In genomic region chr14:99730876-99731351, GRCh38 we compare ENCODE assay signal across 12 cellular contexts. TPM values are rescaled to one million over a fixed set of nuclear protein-coding genes. Genes with fewer than 3 reads are reported as not detected.
A peak's percentile ranks its signal among the peaks of the same experiment; 100 is the strongest.
DNase-seq lines count a peak whose midpoint lies in the region; ATAC-seq, FAIRE-seq and TF ChIP-seq lines count a peak whose summit lies in the region.
"Had no signal": no experiment of that assay in that cellular context is flagged by ENCODE, and none has a peak within 500 bp of the region (broad histone marks: within the 10 kb centered on the region; RNA-seq: fewer than 3 reads in every experiment).

No MANE protein-coding gene starts in this region.

- BruUV-seq in endothelial cell of umbilical vein (replicated peaks; lab: Mats Ljungman, UMichigan), result no TSS peak

- CTCF ChIA-PET in endothelial cell of umbilical vein (lab: Charles Lee), result interaction anchor here (0.8 to 4.3 kb wide), 29 partner anchors 9 to 462 kb away, joined by 3 to 86 read pairs (median 7); partner anchors contain the start of gene EML1

- H3K36me3 ChIP-seq in endothelial cell of umbilical vein (ENCODE audit: control insufficient read depth in 2 of 2, extremely low read depth in 1 of 2, insufficient read depth in 2 of 2, low read length in 2 of 2) (no peaks in the 10 kb centered on the region), neural cell (ENCODE audit: insufficient read depth, low read length) (no peaks in the 10 kb centered on the region), aorta (ENCODE audit: control insufficient read depth in 1 of 2, insufficient read depth in 2 of 2, low read length in 1 of 2) (no peaks in the 10 kb centered on the region)

- 61 to 70% methylated on average over 10 of the region's 10 CpGs for WGBS in aorta, 2 donors

- H3K9ac ChIP-seq in endothelial cell of umbilical vein (replicated peaks; ENCODE audit: extremely low read depth, insufficient read depth, low read length), result no peak overlapping the region
- no peak overlapping the region for H3K9ac ChIP-seq in neural cell (ENCODE audit: low read length)

- no peaks in the 10 kb centered on the region for H3K9me2 ChIP-seq in neural cell (ENCODE audit: insufficient read depth, low read length)

- H3K4me2 ChIP-seq in endothelial cell of umbilical vein (ENCODE audit: insufficient read depth, low read length) (peak overlapping the region; percentile 50), neural cell (ENCODE audit: low read length) (no peak overlapping the region)

- H3K4me1 Mint-ChIP-seq in activated naive CD8-positive, alpha-beta T cell treated with anti-CD3 and anti-CD28 coated beads, Interleukin-2, amount 10 ng/mL, durations not matched to agents 7 days and 5 days, result no peaks in the 10 kb centered on the region
- no peaks in the 10 kb centered on the region for H3K4me1 Mint-ChIP-seq in activated naive CD8-positive, alpha-beta T cell treated with anti-CD3 and anti-CD28 coated beads for 36 hours
- H3K4me1 Mint-ChIP-seq: CD4-positive, alpha-beta memory T cell had no signal

- TF ChIP-seq CTCF in endothelial cell of umbilical vein (IDR thresholded peaks at IDR 0.05; ENCODE audit: extremely low read depth in 1 of 2, insufficient read depth in 1 of 2, low read depth in 1 of 2, low read length in 2 of 2) (no peak), neural cell (IDR thresholded peaks at IDR 0.05; ENCODE audit: poor library complexity, severe bottlenecking) (no peak)

- FAIRE-seq in endothelial cell of umbilical vein (lab: Jason Lieb, UNC), result no peak

- no peak overlapping the region for H3K27ac ChIP-seq in endothelial cell of umbilical vein (ENCODE audit: insufficient read depth, low read depth, low read length)
- H3K27ac ChIP-seq in neural cell (ENCODE audit: low read length), result no peak overlapping the region
- no peak overlapping the region for H3K27ac ChIP-seq in aorta (ENCODE audit: low read depth in 1 of 2, low read length in 2 of 2)

- H3F3A ChIP-seq in neural cell (ENCODE audit: insufficient read depth, low read length, poor library complexity, severe bottlenecking), result no peaks in the 10 kb centered on the region

- H3K79me2 ChIP-seq in endothelial cell of umbilical vein (ENCODE audit: control insufficient read depth, insufficient read depth, low read length) (no peaks in the 10 kb centered on the region), neural cell (replicated peaks; ENCODE audit: insufficient read depth, low read length) (no peaks in the 10 kb centered on the region)

- H3K9me3 ChIP-seq in endothelial cell of umbilical vein (replicated peaks; ENCODE audit: control insufficient read depth, insufficient read depth, low read length) (no peaks in the 10 kb centered on the region), neural cell (ENCODE audit: low read length) (no peaks in the 10 kb centered on the region), aorta (ENCODE audit: control insufficient read depth, low read length) (no peaks in the 10 kb centered on the region)

- no peaks in the 10 kb centered on the region for H3K36me3 Mint-ChIP-seq in activated naive CD8-positive, alpha-beta T cell treated with anti-CD3 and anti-CD28 coated beads, Interleukin-2, amount 10 ng/mL, durations not matched to agents 7 days and 5 days
- H3K36me3 Mint-ChIP-seq in activated naive CD8-positive, alpha-beta T cell treated with anti-CD3 and anti-CD28 coated beads for 36 hours, result no peaks in the 10 kb centered on the region
- H3K36me3 Mint-ChIP-seq: CD4-positive, alpha-beta memory T cell had no signal

- no peak overlapping the region for H3K4me3 ChIP-seq in endothelial cell of umbilical vein (replicated peaks in 1 of 3; ENCODE audit: insufficient read depth in 1 of 3, low read depth in 1 of 3, low read length in 3 of 3)
- peak overlapping the region; percentile 58 for H3K4me3 ChIP-seq in neural cell (ENCODE audit: low read length)
- H3K4me3 ChIP-seq in aorta (ENCODE audit: low read length in 2 of 2), result no peak overlapping the region

- H3K4me3 Mint-ChIP-seq in activated naive CD8-positive, alpha-beta T cell treated with anti-CD3 and anti-CD28 coated beads, Interleukin-2, amount 10 ng/mL, durations not matched to agents 7 days and 5 days, result no peak overlapping the region
- no peak overlapping the region for H3K4me3 Mint-ChIP-seq in activated naive CD8-positive, alpha-beta T cell treated with anti-CD3 and anti-CD28 coated beads for 36 hours

- H3K27me3 ChIP-seq in endothelial cell of umbilical vein (ENCODE audit: control insufficient read depth in 2 of 2, insufficient read depth in 2 of 2, low read length in 2 of 2), result no peaks in the 10 kb centered on the region
- H3K27me3 ChIP-seq in neural cell (ENCODE audit: insufficient read depth, low read depth, low read length), result no peaks in the 10 kb centered on the region
- H3K27me3 ChIP-seq in aorta (ENCODE audit: control insufficient read depth in 1 of 2, insufficient read depth in 2 of 2, low read length in 1 of 2), result no peaks in the 10 kb centered on the region

- no peak for TF ChIP-seq EP300 in neural cell (conservative IDR thresholded peaks at IDR 0.05; ENCODE audit: poor library complexity, severe bottlenecking)

- no peaks in the 10 kb centered on the region for H3K9me1 ChIP-seq in endothelial cell of umbilical vein (replicated peaks; ENCODE audit: control insufficient read depth, extremely low read depth, insufficient read depth, low read length)

- TF ChIP-seq POLR2A in endothelial cell of umbilical vein (IDR thresholded peaks at IDR 0.05; ENCODE audit: low read depth, low read length), result no peak

- H3K4me1 ChIP-seq in endothelial cell of umbilical vein (ENCODE audit: control insufficient read depth, extremely low read depth, insufficient read depth, low read length) (peaks cover 22% of the 10 kb centered on the region), aorta (ENCODE audit: control insufficient read depth in 1 of 2, insufficient read depth in 2 of 2, low read length in 2 of 2) (no peaks in the 10 kb centered on the region)

- no peak overlapping the region for H3K27ac Mint-ChIP-seq in activated naive CD8-positive, alpha-beta T cell treated with anti-CD3 and anti-CD28 coated beads, Interleukin-2, amount 10 ng/mL, durations not matched to agents 7 days and 5 days
- no peak overlapping the region for H3K27ac Mint-ChIP-seq in activated naive CD8-positive, alpha-beta T cell treated with anti-CD3 and anti-CD28 coated beads for 36 hours

- POLR2A ChIA-PET in activated naive CD8-positive, alpha-beta T cell treated with anti-CD3 and anti-CD28 coated beads, Interleukin-2, amount 10 ng/mL, durations not matched to agents 7 days and 5 days (lab: Charles Lee), result no interaction called here
- POLR2A ChIA-PET in endothelial cell of umbilical vein (lab: Charles Lee), result no interaction called here

- intact Hi-C loops in endothelial cell of umbilical vein (cut with micrococcal nuclease) (loop anchor here (1.0 to 5.0 kb wide), 5 partner anchors 25 to 462 kb away; partner anchors contain the start of genes CYP46A1 and EML1), aorta (cut with DNase I) (loop anchor here (1.0 to 5.0 kb wide), 4 partner anchors 61 to 154 kb away; partner anchors contain the start of gene EML1 (in 2 of the 2))

- no peak for ATAC-seq in activated naive CD8-positive, alpha-beta T cell treated with anti-CD3 and anti-CD28 coated beads, Interleukin-2, amount 10 ng/mL, durations not matched to agents 7 days and 5 days (ENCODE audit: low read depth)
- ATAC-seq in aorta (ENCODE audit: low FRiP score) (no peak), GM18907 (IDR thresholded peaks at IDR 0.05; ENCODE audit: unreplicated experiment) (no peak)

- no peaks in the 10 kb centered on the region for H4K20me1 ChIP-seq in endothelial cell of umbilical vein (replicated peaks; ENCODE audit: control insufficient read depth, extremely low read depth, insufficient read depth, low read length)
- no peaks in the 10 kb centered on the region for H4K20me1 ChIP-seq in neural cell (ENCODE audit: insufficient read depth)

- dilution Hi-C loops in endothelial cell of umbilical vein (cut with MboI; ENCODE audit: extremely low pct_ligation_motif_present, low sequenced_read_pairs), result no loop called here

- DNase-seq in activated naive CD8-positive, alpha-beta T cell treated with anti-CD3 and anti-CD28 coated beads, Interleukin-2, amount 10 ng/mL, durations not matched to agents 7 days and 5 days, result peak; percentile 29
- DNase-seq in activated naive CD8-positive, alpha-beta T cell treated with anti-CD3 and anti-CD28 coated beads for 36 hours, result no peak
- no peak for DNase-seq in endothelial cell of umbilical vein (ENCODE audit: low read depth, low spot score)
- DNase-seq in aorta, result peak; percentile 52 to 78
- no peak for DNase-seq in NCI-H2171 (lab: John Stamatoyannopoulos, UW)
- DNase-seq in putamen (ENCODE audit: low spot score), result no peak
- DNase-seq: CD4-positive, alpha-beta memory T cell; NCI-H2171 treated with DMSO at 0.1 percent for 48 hours; stimulated activated CD4-positive, alpha-beta T cell treated with anti-CD3 and anti-CD28 coated beads, Interleukin-4, amount 100 ng/mL, for 4 hours had no signal

- no peak for TF ChIP-seq RAD21 in neural cell (conservative IDR thresholded peaks at IDR 0.05)

- peaks cover 6% of the 10 kb centered on the region for H3K27me3 Mint-ChIP-seq in activated naive CD8-positive, alpha-beta T cell treated with anti-CD3 and anti-CD28 coated beads, Interleukin-2, amount 10 ng/mL, durations not matched to agents 7 days and 5 days
- peaks cover 46% of the 10 kb centered on the region for H3K27me3 Mint-ChIP-seq in activated naive CD8-positive, alpha-beta T cell treated with anti-CD3 and anti-CD28 coated beads for 36 hours

- H2AFZ ChIP-seq in endothelial cell of umbilical vein (ENCODE audit: low read depth, low read length) (peak overlapping the region; percentile 83), neural cell (ENCODE audit: low read depth, low read length) (no peak overlapping the region)

- H3K9me3 Mint-ChIP-seq in activated naive CD8-positive, alpha-beta T cell treated with anti-CD3 and anti-CD28 coated beads, Interleukin-2, amount 10 ng/mL, durations not matched to agents 7 days and 5 days, result no peaks in the 10 kb centered on the region
- H3K9me3 Mint-ChIP-seq in activated naive CD8-positive, alpha-beta T cell treated with anti-CD3 and anti-CD28 coated beads for 36 hours, result no peaks in the 10 kb centered on the region
- H3K9me3 Mint-ChIP-seq: CD4-positive, alpha-beta memory T cell had no signal

RNA-seq across cellular contexts. Expression of gene CYP46A1, which starts 46.8 kb away (rescaled TPM):
- under 1 TPM; 0.26 to 0.33 TPM for total RNA-seq in activated naive CD8-positive, alpha-beta T cell treated with anti-CD3 and anti-CD28 coated beads, Interleukin-2, amount 10 ng/mL, durations not matched to agents 7 days and 5 days
- total RNA-seq in activated naive CD8-positive, alpha-beta T cell treated with anti-CD3 and anti-CD28 coated beads for 36 hours, result under 1 TPM; 0.16 to 0.18 TPM
- 0.14 and 0.24 TPM in 2 replicates for total RNA-seq in endothelial cell of umbilical vein
- polyA plus RNA-seq in endothelial cell of umbilical vein, result 0.03 and 0.05 TPM in 2 replicates
- polyA plus RNA-seq in endothelial cell of umbilical vein (2011; cell fraction: cytosol; rRNA removed), result 0.03 TPM in 2 replicates
- 0.16 and 0.28 TPM in 2 replicates for polyA plus RNA-seq in endothelial cell of umbilical vein (2011; cell fraction: nucleus; rRNA removed)
- 0.05 TPM in 2 replicates for polyA plus RNA-seq in endothelial cell of umbilical vein (2012)
- not detected in 2 replicates for polyA minus RNA-seq in endothelial cell of umbilical vein
- not detected for polyA minus RNA-seq in endothelial cell of umbilical vein (2011; cell fraction: cytosol; rRNA and poly(A)+ RNA removed)
- polyA minus RNA-seq in endothelial cell of umbilical vein (2011; cell fraction: nucleus; rRNA and poly(A)+ RNA removed), result 0.10 TPM in 1 of 2 replicates, not detected in the other
- polyA plus RNA-seq in neural cell, result 5.4 and 15.1 TPM in 2 replicates
- polyA minus RNA-seq in neural cell, result 6.0 and 7.5 TPM in 2 replicates
- total RNA-seq in aorta, result 1 to 10 TPM in 1 of 2 donors, under 1 TPM in 1; 0.68 to 3.7 TPM
- under 1 TPM in 1 of 2 donors, not detected in 1; 0.97 TPM for polyA plus RNA-seq in aorta
- total RNA-seq: T-helper 1 cell treated with Interleukin-12 subunit alpha and Interleukin-12 subunit beta and Interleukin-4 antibody, amounts not matched to agents 30 ng/mL and 1 ng/mL, for 36 hours had no signal
- polyA plus RNA-seq: CD4-positive, alpha-beta memory T cell had no signal

Comparison
In these comparisons a context has a peak if more than half of its experiments do, and no peak if none do; other contexts are left out.
1. DNase-seq: peak in activated naive CD8-positive, alpha-beta T cell treated with anti-CD3 and anti-CD28 coated beads, Interleukin-2, amount 10 ng/mL, durations not matched to agents 7 days and 5 days (single experiment) and aorta (2 of 2); none in activated naive CD8-positive, alpha-beta T cell treated with anti-CD3 and anti-CD28 coated beads for 36 hours (single experiment), endothelial cell of umbilical vein (single experiment), NCI-H2171 (single experiment) and putamen (single experiment).